In the genomic region with DNA sequence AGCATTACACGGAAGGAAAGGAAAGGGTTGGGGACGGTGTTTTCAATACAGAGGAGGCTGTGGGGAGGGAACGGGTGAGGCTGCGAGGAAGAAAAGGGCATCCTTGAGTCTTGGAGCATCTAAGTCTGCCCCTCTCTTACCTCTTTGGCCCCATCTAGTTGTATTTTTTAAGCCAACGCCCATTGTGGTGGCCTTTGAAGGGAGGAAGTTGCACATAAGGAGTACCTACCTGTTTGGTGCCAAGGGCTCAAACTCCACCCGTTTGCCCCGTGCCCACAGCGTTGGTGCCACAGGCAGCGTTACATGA, we compare ENCODE assay signal across 9 cellular contexts.
DNase-seq lines count a peak whose midpoint lies in the region; ATAC-seq, FAIRE-seq and TF ChIP-seq lines count a peak whose summit lies in the region.
"Had no signal": no experiment of that assay in that cellular context is flagged by ENCODE, and none has a peak within 500 bp of the region (broad histone marks: within the 10 kb centered on the region; RNA-seq: fewer than 3 reads in every experiment).

No MANE protein-coding gene starts in this region.

- no peak for TF ChIP-seq RAD21 in A549 (conservative IDR thresholded peaks at IDR 0.05 in 1 of 2, IDR thresholded peaks at IDR 0.05 in 1 of 2)
- TF ChIP-seq RAD21 in HCT116 (IDR thresholded peaks at IDR 0.05; ENCODE audit: low read depth) = no peak

- no peak for TF ChIP-seq EP300 in A549 (IDR thresholded peaks at IDR 0.05)

- H3K79me2 ChIP-seq in HCT116 (ENCODE audit: insufficient read depth, low read length) = no peaks in the 10 kb centered on the region

- H3K4me1 ChIP-seq in A549 = peaks cover 3% of the 10 kb centered on the region; the same call in 1 of the 3 replicates
- H3K4me1 ChIP-seq in HCT116 (ENCODE audit: control insufficient read depth in 1 of 2, insufficient read depth in 2 of 2, low read length in 2 of 2) = peaks cover 3 to 31% of the 10 kb centered on the region in 2 experiments; a peak in 3 of 4 replicates
- H3K4me1 ChIP-seq in naive thymus-derived CD4-positive, alpha-beta T cell (ENCODE audit: control insufficient read depth in 2 of 2, insufficient read depth in 2 of 2, low read length in 2 of 2) = peaks cover 0 to 23% of the 10 kb centered on the region in 2 donors

- no peaks in the 10 kb centered on the region for H3K9me3 ChIP-seq in A549
- no peaks in the 10 kb centered on the region for H3K9me3 ChIP-seq in HCT116 (ENCODE audit: control insufficient read depth in 1 of 2, insufficient read depth in 1 of 2, low read depth in 1 of 2, low read length in 2 of 2)
- H3K9me3 ChIP-seq in naive thymus-derived CD4-positive, alpha-beta T cell (ENCODE audit: control insufficient read depth in 2 of 3, low read length in 3 of 3) = no peaks in the 10 kb centered on the region

- H3K4me1 Mint-ChIP-seq in central memory CD8-positive, alpha-beta T cell = peaks cover 16% of the 10 kb centered on the region
- peaks cover 12 to 43% (median 23%) of the 10 kb centered on the region in 7 donors for H3K4me1 Mint-ChIP-seq in naive thymus-derived CD4-positive, alpha-beta T cell

- H4K20me1 ChIP-seq in HCT116 (ENCODE audit: insufficient read depth) = no peaks in the 10 kb centered on the region

- peak overlapping the region; percentile 43; the same call in 1 of the 2 replicates for H3K9ac ChIP-seq in HCT116 (ENCODE audit: low read length)

- H3K27me3 ChIP-seq in HCT116 (ENCODE audit: insufficient read depth, low read length) = no peaks in the 10 kb centered on the region
- H3K27me3 ChIP-seq in naive thymus-derived CD4-positive, alpha-beta T cell (ENCODE audit: control insufficient read depth in 2 of 2, insufficient read depth in 2 of 2, low read length in 2 of 2) = no peaks in the 10 kb centered on the region

- H3K27ac ChIP-seq in A549 (peak overlapping the region; percentile 64 to 83; a peak in 3 of 6 replicates), HCT116 (ENCODE audit: low read depth, low read length) (no peak overlapping the region)
- H3K27ac ChIP-seq in naive thymus-derived CD4-positive, alpha-beta T cell (ENCODE audit: low read depth, low read length) = no peak overlapping the region

- H3K27me3 Mint-ChIP-seq in central memory CD8-positive, alpha-beta T cell = peaks cover 74% of the 10 kb centered on the region
- H3K27me3 Mint-ChIP-seq in naive thymus-derived CD4-positive, alpha-beta T cell = peaks cover 0 to 76% (median 44%) of the 10 kb centered on the region in 5 donors

- RAD21 ChIA-PET in HCT116 (lab: Charles Lee; ENCODE audit: low non-redundant PET in 1 of 2, low total read pairs in 2 of 2, uncharacterized antibody in 2 of 2, unreplicated experiment in 2 of 2) = interaction anchor here in 1 of 2 experiments (0.7 kb wide), 1 partner anchor 28 kb away, joined by 3 read pairs; no protein-coding TSS in a partner anchor

- 23% methylated on average over 8 of the region's 9 CpGs for WGBS in A549 (ENCODE audit: missing lambda C conversion rate)

- CTCF ChIA-PET in A549 (lab: Yijun Ruan, JAX) (interaction anchor here (0.8 to 4.0 kb wide), 4 partner anchors 19 to 104 kb away, joined by 3 to 18 read pairs (median 10); no protein-coding TSS in a partner anchor), HCT116 (lab: Charles Lee) (no interaction called here)
- CTCF ChIA-PET in naive thymus-derived CD4-positive, alpha-beta T cell (lab: Charles Lee) = no interaction called here

- no peaks in the 10 kb centered on the region for H3K36me3 ChIP-seq in HCT116 (ENCODE audit: control insufficient read depth in 1 of 2, insufficient read depth in 2 of 2, low read length in 2 of 2)
- H3K36me3 ChIP-seq in naive thymus-derived CD4-positive, alpha-beta T cell (ENCODE audit: control insufficient read depth in 2 of 3, insufficient read depth in 3 of 3, low read length in 3 of 3) = no peaks in the 10 kb centered on the region

- H2AFZ ChIP-seq in HCT116 (ENCODE audit: low read depth, low read length, poor library complexity, severe bottlenecking) = peak overlapping the region; percentile 72

- no peak for FAIRE-seq in A549 (lab: Jason Lieb, UNC)
- no peak for FAIRE-seq in frontal cortex (lab: Jason Lieb, UNC)

- no peak overlapping the region for H3K27ac Mint-ChIP-seq in central memory CD8-positive, alpha-beta T cell (ENCODE audit: low read depth)
- H3K27ac Mint-ChIP-seq in naive thymus-derived CD4-positive, alpha-beta T cell = peak overlapping the region in 8 of 9 donors; percentile 17 to 77 (median 62)

- intact Hi-C loops in HCT116 (cut with micrococcal nuclease) = no loop called here
- intact Hi-C loops in naive thymus-derived CD4-positive, alpha-beta T cell (cut with micrococcal nuclease) = loop anchor here in 1 of 2 donors (1.0 to 5.0 kb wide), 5 partner anchors 19 to 148 kb away; partner anchors contain the start of gene UMPS

- no TSS peak for BruUV-seq in HCT116 (replicated peaks; lab: Mats Ljungman, UMichigan)

- peak; percentile 39 to 42; a peak in 3 of 6 replicates for ATAC-seq in A549
- ATAC-seq in HCT116 = no peak; the same call in 1 of the 2 replicates
- ATAC-seq in central memory CD8-positive, alpha-beta T cell (replicated peaks; ENCODE audit: extremely low read depth, poor library complexity, severe bottlenecking) = peak; percentile 43
- ATAC-seq in naive thymus-derived CD4-positive, alpha-beta T cell = peak; percentile 64
- ATAC-seq in GM21717 (IDR thresholded peaks at IDR 0.05; ENCODE audit: unreplicated experiment) = no peak

- no peaks in the 10 kb centered on the region for H3K9me2 ChIP-seq in HCT116 (ENCODE audit: insufficient read depth)

- POLR2A ChIA-PET in A549 (lab: Yijun Ruan, JAX) (no interaction called here), HCT116 (lab: Charles Lee) (interaction anchor here (0.5 kb wide), 1 partner anchor 35 kb away, joined by 4 read pairs; no protein-coding TSS in a partner anchor)
- POLR2A ChIA-PET in naive thymus-derived CD4-positive, alpha-beta T cell (lab: Charles Lee) = no interaction called here

- no peaks in the 10 kb centered on the region for H3K9me3 Mint-ChIP-seq in central memory CD8-positive, alpha-beta T cell
- no peaks in the 10 kb centered on the region for H3K9me3 Mint-ChIP-seq in naive thymus-derived CD4-positive, alpha-beta T cell

- no peak for TF ChIP-seq POLR2A in A549 (IDR thresholded peaks at IDR 0.05; ENCODE audit: low read length)
- TF ChIP-seq POLR2A in HCT116 (IDR thresholded peaks at IDR 0.05; ENCODE audit: borderline replicate concordance, extremely low read depth, insufficient read depth, insufficient read length) = no peak

- TF ChIP-seq CTCF in A549 (IDR thresholded peaks at IDR 0.05) (no peak), HCT116 (IDR thresholded peaks at IDR 0.05 in 2 of 3, conservative IDR thresholded peaks at IDR 0.05 in 1 of 3; ENCODE audit: borderline replicate concordance in 1 of 3, insufficient read depth in 1 of 3, low read depth in 2 of 3, low read length in 2 of 3) (no peak)

- H3K4me3 ChIP-seq in A549 = peak overlapping the region; percentile 77
- H3K4me3 ChIP-seq in HCT116 (replicated peaks in 1 of 2; ENCODE audit: low read depth in 1 of 2, low read length in 2 of 2) = peak overlapping the region; percentile 39 to 69
- peak overlapping the region; percentile 63 for H3K4me3 ChIP-seq in naive thymus-derived CD4-positive, alpha-beta T cell (ENCODE audit: low read length)

- H3K36me3 Mint-ChIP-seq in central memory CD8-positive, alpha-beta T cell (ENCODE audit: insufficient read depth) = no peaks in the 10 kb centered on the region
- no peaks in the 10 kb centered on the region for H3K36me3 Mint-ChIP-seq in naive thymus-derived CD4-positive, alpha-beta T cell

- no peak for DNase-seq in A549 (ENCODE audit: low read depth in 1 of 2, low spot score in 1 of 2)
- DNase-seq in HCT116 (ENCODE audit: low read depth, low spot score) = no peak
- no peak for DNase-seq in central memory CD8-positive, alpha-beta T cell (ENCODE audit: low spot score in 2 of 2)
- peak in 7 of 9 donors; percentile 11 to 38 (median 31) for DNase-seq in naive thymus-derived CD4-positive, alpha-beta T cell
- DNase-seq in frontal cortex (ENCODE audit: low spot score in 2 of 2) = no peak
- no peak for DNase-seq in activated effector memory CD4-positive, alpha-beta T cell treated with Interleukin-2 at 50 U/mL for 16 hours
- DNase-seq in NOMO-1 treated with dmso at 0.1 percent for 144 hours (lab: John Stamatoyannopoulos, UW; ENCODE audit: unreplicated experiment) = no peak
- DNase-seq: DMS79 had no signal

- H3K4me3 Mint-ChIP-seq in central memory CD8-positive, alpha-beta T cell = peak overlapping the region; percentile 29
- H3K4me3 Mint-ChIP-seq in naive thymus-derived CD4-positive, alpha-beta T cell = peak overlapping the region; percentile 21 to 90 (median 69)

- H3K4me2 ChIP-seq in A549 (peak overlapping the region; percentile 98), HCT116 (ENCODE audit: low read length) (peak overlapping the region; percentile 92)

TF ChIP-seq in A549, 52 proteins besides CTCF, POLR2A, EP300 and RAD21 (continues in another document):
- no peak for TF ChIP-seq E2F6 (IDR thresholded peaks at IDR 0.05; ENCODE audit: borderline replicate concordance, low read depth)

TF ChIP-seq in HCT116, 20 proteins besides CTCF, POLR2A, EP300 and RAD21 (continues in another document):
- no peak for TF ChIP-seq SIN3A (IDR thresholded peaks at IDR 0.05; ENCODE audit: low read depth)
- TF ChIP-seq, protein P1, sequence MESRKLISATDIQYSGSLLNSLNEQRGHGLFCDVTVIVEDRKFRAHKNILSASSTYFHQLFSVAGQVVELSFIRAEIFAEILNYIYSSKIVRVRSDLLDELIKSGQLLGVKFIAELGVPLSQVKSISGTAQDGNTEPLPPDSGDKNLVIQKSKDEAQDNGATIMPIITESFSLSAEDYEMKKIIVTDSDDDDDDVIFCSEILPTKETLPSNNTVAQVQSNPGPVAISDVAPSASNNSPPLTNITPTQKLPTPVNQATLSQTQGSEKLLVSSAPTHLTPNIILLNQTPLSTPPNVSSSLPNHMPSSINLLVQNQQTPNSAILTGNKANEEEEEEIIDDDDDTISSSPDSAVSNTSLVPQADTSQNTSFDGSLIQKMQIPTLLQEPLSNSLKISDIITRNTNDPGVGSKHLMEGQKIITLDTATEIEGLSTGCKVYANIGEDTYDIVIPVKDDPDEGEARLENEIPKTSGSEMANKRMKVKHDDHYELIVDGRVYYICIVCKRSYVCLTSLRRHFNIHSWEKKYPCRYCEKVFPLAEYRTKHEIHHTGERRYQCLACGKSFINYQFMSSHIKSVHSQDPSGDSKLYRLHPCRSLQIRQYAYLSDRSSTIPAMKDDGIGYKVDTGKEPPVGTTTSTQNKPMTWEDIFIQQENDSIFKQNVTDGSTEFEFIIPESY (IDR thresholded peaks at IDR 0.05; ENCODE audit: extremely low read depth, insufficient replicate concordance, low read length) = no peak
- TF ChIP-seq JUND (IDR thresholded peaks at IDR 0.05) = no peak
- TF ChIP-seq EZH2 (IDR thresholded peaks at IDR 0.05) = no peak
- no peak for TF ChIP-seq MAX (IDR thresholded peaks at IDR 0.05)

Comparison
In these comparisons a context has a peak if more than half of its experiments do, and no peak if none do; other contexts are left out.
1. ATAC-seq: peak in A549 (2 of 2), central memory CD8-positive, alpha-beta T cell (single experiment) and naive thymus-derived CD4-positive, alpha-beta T cell (single experiment); none in HCT116 (single experiment) and GM21717 (single experiment).
2. DNase-seq: peak in naive thymus-derived CD4-positive, alpha-beta T cell (7 of 9); none in A549 (0 of 2), HCT116 (single experiment), central memory CD8-positive, alpha-beta T cell (0 of 2), frontal cortex (0 of 2), activated effector memory CD4-positive, alpha-beta T cell treated with Interleukin-2 at 50 U/mL for 16 hours (single experiment) and NOMO-1 treated with dmso at 0.1 percent for 144 hours (single experiment).
3. H3K27ac ChIP-seq: peak in A549 (2 of 2); none in HCT116 (single experiment) and naive thymus-derived CD4-positive, alpha-beta T cell (single experiment).
4. Peak in every context shown above with its lines, with median percentiles within 50 percentile points of each other: H3K4me3 ChIP-seq.